16 cellular contexts compared by ENCODE assay signal in the genomic region with DNA sequence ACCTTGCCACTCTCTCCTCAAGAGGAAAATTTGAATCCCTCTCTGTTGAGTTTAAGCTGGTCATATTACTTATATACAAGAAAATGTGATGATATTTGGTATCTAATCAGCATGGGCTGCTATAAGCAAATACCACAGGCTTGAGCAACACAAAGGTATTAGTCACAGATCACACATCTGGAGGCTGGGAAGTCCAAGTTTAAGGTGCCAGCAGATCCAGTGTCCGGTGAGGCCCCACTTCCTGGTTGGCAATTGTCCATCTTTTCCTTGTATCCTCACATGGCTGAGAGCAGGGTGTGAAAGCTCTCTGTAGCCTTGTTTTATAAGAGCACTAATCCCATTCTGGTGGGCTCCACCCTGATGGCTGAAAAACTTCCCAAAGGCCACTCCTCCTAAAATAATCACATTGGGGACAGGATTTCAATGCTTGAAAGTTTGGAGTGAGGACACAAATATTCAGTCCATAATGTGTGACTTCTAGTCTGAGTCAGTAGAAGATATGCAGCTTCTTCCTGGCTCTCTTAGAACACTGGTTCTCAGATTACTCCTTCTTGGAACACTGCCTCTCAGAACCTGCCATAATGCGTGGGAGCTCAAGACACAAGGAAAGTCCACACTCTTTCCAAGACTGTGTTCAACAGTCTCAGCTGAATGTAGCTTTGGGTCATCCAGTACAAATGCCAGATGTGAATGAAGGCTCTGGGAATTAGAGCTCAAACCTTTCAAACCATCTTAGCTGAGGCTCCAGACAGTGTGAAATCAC.
A peak's percentile ranks its signal among the peaks of the same experiment; 100 is the strongest.
DNase-seq lines count a peak whose midpoint lies in the region; ATAC-seq and TF ChIP-seq lines count a peak whose summit lies in the region.
"Had no signal": no experiment of that assay in that cellular context is flagged by ENCODE, and none has a peak within 500 bp of the region (broad histone marks: within the 10 kb centered on the region; RNA-seq: fewer than 3 reads in every experiment).

No MANE protein-coding gene starts in this region.

- no peak overlapping the region for H3K14ac ChIP-seq in H9 (ENCODE audit: insufficient read depth, low read length)

- ATAC-seq in GM19455 (IDR thresholded peaks at IDR 0.05; ENCODE audit: unreplicated experiment): no peak
- no peak for ATAC-seq in GM21515 (IDR thresholded peaks at IDR 0.05; ENCODE audit: unreplicated experiment)
- ATAC-seq: activated naive CD4-positive, alpha-beta T cell treated with anti-CD3 and anti-CD28 coated beads, Interleukin-2, amount 50 U/mL, for 72 hours; naive thymus-derived CD4-positive, alpha-beta T cell; WTC11 had no signal

- H3K9ac ChIP-seq in H9 (ENCODE audit: extremely low read depth, insufficient read length, low read length): no peak overlapping the region

- no peak overlapping the region for H3K27ac ChIP-seq in H9 (ENCODE audit: insufficient read length, low read depth, low read length)
- H3K27ac ChIP-seq: C4-2B, coronary artery had no signal

- H3K9me3 Mint-ChIP-seq in H9: no peaks in the 10 kb centered on the region
- peaks cover 44% of the 10 kb centered on the region for H3K9me3 Mint-ChIP-seq in activated T-helper 2 cell treated with anti-CD3 and anti-CD28 coated beads, Interferon-gamma antibody, Interleukin-2, Interleukin-4, amounts not matched to agents 10 μg/mL and 5 μg/mL and 100 μg/mL, durations not matched to agents 14 hours and 24 hours and 36 hours

- no peak overlapping the region for H2BK20ac ChIP-seq in H9 (ENCODE audit: low read depth, low read length, poor library complexity, severe bottlenecking)

- H2AFZ ChIP-seq in H9 (ENCODE audit: low read length): peak overlapping the region; percentile 32

- no peak overlapping the region for H4K5ac ChIP-seq in H9 (ENCODE audit: insufficient read length, low read depth, low read length)

- no peaks in the 10 kb centered on the region for H3K27me3 Mint-ChIP-seq in H9 (ENCODE audit: low read depth)
- no peaks in the 10 kb centered on the region for H3K27me3 Mint-ChIP-seq in activated T-helper 2 cell treated with anti-CD3 and anti-CD28 coated beads, Interferon-gamma antibody, Interleukin-2, Interleukin-4, amounts not matched to agents 10 μg/mL and 5 μg/mL and 100 μg/mL, durations not matched to agents 14 hours and 24 hours and 36 hours (ENCODE audit: low read depth)
- H3K27me3 Mint-ChIP-seq: naive thymus-derived CD4-positive, alpha-beta T cell had no signal

- no peak overlapping the region for H2BK120ac ChIP-seq in H9 (ENCODE audit: low read depth, low read length, poor library complexity, severe bottlenecking)

- no peak for DNase-seq in H9
- DNase-seq in OCI-M1 (lab: John Stamatoyannopoulos, UW): peak; percentile 79
- DNase-seq in epithelial cell of esophagus (ENCODE audit: low read depth): peak; percentile 86
- DNase-seq in occipital lobe (lab: John Stamatoyannopoulos, UW): peak; percentile 39
- DNase-seq in AG08396 (ENCODE audit: low spot score): no peak
- DNase-seq in activated T-helper 2 cell treated with anti-CD3 and anti-CD28 coated beads, Interferon-gamma antibody, Interleukin-2, Interleukin-4, amounts not matched to agents 10 μg/mL and 5 μg/mL and 100 μg/mL, durations not matched to agents 14 hours and 24 hours and 36 hours (ENCODE audit: low spot score): no peak
- DNase-seq: GF-D8; naive thymus-derived CD4-positive, alpha-beta T cell; NCI-H146; small intestine had no signal

- no peaks in the 10 kb centered on the region for H3K4me1 ChIP-seq in H9 (ENCODE audit: insufficient read depth, low read length)

- H3K36me3 Mint-ChIP-seq in H9 (ENCODE audit: insufficient read depth in 1 of 3, low read depth in 3 of 3): no peaks in the 10 kb centered on the region
- no peaks in the 10 kb centered on the region for H3K36me3 Mint-ChIP-seq in activated T-helper 2 cell treated with anti-CD3 and anti-CD28 coated beads, Interferon-gamma antibody, Interleukin-2, Interleukin-4, amounts not matched to agents 10 μg/mL and 5 μg/mL and 100 μg/mL, durations not matched to agents 14 hours and 24 hours and 36 hours (ENCODE audit: low read depth)
- H3K36me3 Mint-ChIP-seq: activated naive CD4-positive, alpha-beta T cell treated with anti-CD3 and anti-CD28 coated beads, Interleukin-2, amount 50 U/mL, for 72 hours; naive thymus-derived CD4-positive, alpha-beta T cell; WTC11 had no signal

- H3K23me2 ChIP-seq in H9 (ENCODE audit: insufficient read length, low read depth, low read length, poor library complexity, severe bottlenecking): no peaks in the 10 kb centered on the region

- no peaks in the 10 kb centered on the region for H3K27me3 ChIP-seq in H9 (ENCODE audit: insufficient read depth, low read length)

- no peak overlapping the region for H3K27ac Mint-ChIP-seq in H9
- H3K27ac Mint-ChIP-seq in activated T-helper 2 cell treated with anti-CD3 and anti-CD28 coated beads, Interferon-gamma antibody, Interleukin-2, Interleukin-4, amounts not matched to agents 10 μg/mL and 5 μg/mL and 100 μg/mL, durations not matched to agents 14 hours and 24 hours and 36 hours: no peak overlapping the region
- H3K27ac Mint-ChIP-seq: activated naive CD4-positive, alpha-beta T cell treated with anti-CD3 and anti-CD28 coated beads, Interleukin-2, amount 50 U/mL, for 72 hours; naive thymus-derived CD4-positive, alpha-beta T cell; WTC11 had no signal

- intact Hi-C loops in activated T-helper 2 cell treated with anti-CD3 and anti-CD28 coated beads, Interferon-gamma antibody, Interleukin-2, Interleukin-4, amounts not matched to agents 10 μg/mL and 5 μg/mL and 100 μg/mL, durations not matched to agents 14 hours and 24 hours and 36 hours (cut with micrococcal nuclease): no loop called here

- no peak overlapping the region for H4K91ac ChIP-seq in H9 (ENCODE audit: insufficient read length, low read depth, low read length)

- no peak overlapping the region for H3K4ac ChIP-seq in H9 (ENCODE audit: low read depth, low read length)

- no peak overlapping the region for H2AK5ac ChIP-seq in H9 (ENCODE audit: insufficient read length, low read length)

- TF ChIP-seq CTCF in H9 (conservative IDR thresholded peaks at IDR 0.05) (no peak), epithelial cell of esophagus (IDR thresholded peaks at IDR 0.05; ENCODE audit: insufficient read depth, low read depth, low read length, missing control alignments) (no peak)

- no peaks in the 10 kb centered on the region for H3K79me2 ChIP-seq in H9 (ENCODE audit: insufficient read depth, low read length)

- H3K23ac ChIP-seq in H9 (ENCODE audit: insufficient read length, low read depth, low read length): no peak overlapping the region

- H4K20me1 ChIP-seq in H9 (ENCODE audit: control insufficient read depth, insufficient read depth, insufficient read length): no peaks in the 10 kb centered on the region

- H3K79me1 ChIP-seq in H9 (ENCODE audit: insufficient read depth, low read depth, low read length, poor library complexity, severe bottlenecking): no peaks in the 10 kb centered on the region

- H2BK15ac ChIP-seq in H9 (ENCODE audit: low read depth, low read length): no peak overlapping the region

- no peak overlapping the region for H3K4me2 ChIP-seq in H9 (ENCODE audit: insufficient read depth, insufficient read length, low read length)

- peak overlapping the region; percentile 77 for H4K8ac ChIP-seq in H9 (replicated peaks; ENCODE audit: insufficient read length, low read depth, low read length)

- no peak overlapping the region for H3K56ac ChIP-seq in H9 (ENCODE audit: insufficient read length, low read depth, low read length)

- H3K4me3 Mint-ChIP-seq in H9: no peak overlapping the region
- H3K4me3 Mint-ChIP-seq in activated T-helper 2 cell treated with anti-CD3 and anti-CD28 coated beads, Interferon-gamma antibody, Interleukin-2, Interleukin-4, amounts not matched to agents 10 μg/mL and 5 μg/mL and 100 μg/mL, durations not matched to agents 14 hours and 24 hours and 36 hours (ENCODE audit: low read depth): no peak overlapping the region
- H3K4me3 Mint-ChIP-seq: naive thymus-derived CD4-positive, alpha-beta T cell; WTC11 had no signal

- H3K4me1 Mint-ChIP-seq in H9: peaks cover 4 to 6% of the 10 kb centered on the region in 2 experiments; a peak in 3 of 4 replicates
- no peaks in the 10 kb centered on the region for H3K4me1 Mint-ChIP-seq in activated T-helper 2 cell treated with anti-CD3 and anti-CD28 coated beads, Interferon-gamma antibody, Interleukin-2, Interleukin-4, amounts not matched to agents 10 μg/mL and 5 μg/mL and 100 μg/mL, durations not matched to agents 14 hours and 24 hours and 36 hours (ENCODE audit: low read depth)
- H3K4me1 Mint-ChIP-seq: naive thymus-derived CD4-positive, alpha-beta T cell had no signal

- H2BK12ac ChIP-seq in H9 (ENCODE audit: insufficient read length, low read depth, low read length): no peak overlapping the region

- H3K4me3 ChIP-seq in epithelial cell of esophagus (ENCODE audit: low read length): no peak overlapping the region
- H3K4me3 ChIP-seq: coronary artery had no signal

- H3K18ac ChIP-seq in H9 (ENCODE audit: insufficient read length, low read depth, low read length): no peak overlapping the region

- no peak overlapping the region for H2BK5ac ChIP-seq in H9 (ENCODE audit: insufficient read length, low read length)

- no peak overlapping the region for H3T11ph ChIP-seq in H9 (ENCODE audit: low read length)

- WGBS in H9 (ENCODE audit: extremely low coverage, insufficient read length, low lambda C conversion rate): no CpG with 5 or more reads among the region's 2 CpGs

- H3K9me3 ChIP-seq in H9 (ENCODE audit: control insufficient read depth, low read depth, low read length): no peaks in the 10 kb centered on the region

Comparison
In these comparisons a context has a peak if more than half of its experiments do, and no peak if none do; other contexts are left out.
1. DNase-seq: peak in OCI-M1 (single experiment), epithelial cell of esophagus (single experiment) and occipital lobe (single experiment); none in H9 (single experiment), AG08396 (single experiment) and activated T-helper 2 cell treated with anti-CD3 and anti-CD28 coated beads, Interferon-gamma antibody, Interleukin-2, Interleukin-4, amounts not matched to agents 10 μg/mL and 5 μg/mL and 100 μg/mL, durations not matched to agents 14 hours and 24 hours and 36 hours (single experiment).